14 cellular contexts compared by ENCODE assay signal in genomic region chr22:32106930-32107329, GRCh38. TPM values are rescaled to one million over a fixed set of nuclear protein-coding genes. Genes with fewer than 3 reads are reported as not detected.
DNase-seq lines count a peak whose midpoint lies in the region; ATAC-seq and TF ChIP-seq lines count a peak whose summit lies in the region.
"Had no signal": no experiment of that assay in that cellular context is flagged by ENCODE, and none has a peak within 500 bp of the region (broad histone marks: within the 10 kb centered on the region; RNA-seq: fewer than 3 reads in every experiment).

No MANE protein-coding gene starts in this region.

- H3K27me3 ChIP-seq in adipocyte (replicated peaks; ENCODE audit: control insufficient read depth, insufficient read depth, low read length) (peaks cover 26% of the 10 kb centered on the region), body of pancreas (no peaks in the 10 kb centered on the region)

- H3K4me1 ChIP-seq in adipocyte (ENCODE audit: control insufficient read depth, insufficient read depth, low read length) (no peaks in the 10 kb centered on the region), body of pancreas (no peaks in the 10 kb centered on the region)
- H3K4me1 ChIP-seq: lower lobe of right lung had no signal

- no peaks in the 10 kb centered on the region for H3K36me3 ChIP-seq in adipocyte (ENCODE audit: control insufficient read depth, insufficient read depth, low read length, severe bottlenecking)
- no peaks in the 10 kb centered on the region for H3K36me3 ChIP-seq in body of pancreas (replicated peaks in 1 of 2; ENCODE audit: insufficient read depth in 1 of 2, low read depth in 2 of 2)
- H3K36me3 ChIP-seq: lower lobe of right lung had no signal

- WGBS in body of pancreas, 2 donors: 0 to 20% methylated on average over 1 of the region's 1 CpG

- intact Hi-C loops in body of pancreas (cut with DNase I): no loop called here

- H3K27ac ChIP-seq in body of pancreas: no peak overlapping the region
- H3K27ac ChIP-seq: lower lobe of right lung had no signal

- no peak for TF ChIP-seq CTCF in body of pancreas (IDR thresholded peaks at IDR 0.05)

- H3K4me3 ChIP-seq in adipocyte (ENCODE audit: low read length) (no peak overlapping the region), body of pancreas (no peak overlapping the region)
- H3K4me3 ChIP-seq: lower lobe of right lung had no signal

- TF ChIP-seq POLR2A in body of pancreas (IDR thresholded peaks at IDR 0.05): no peak

- DNase-seq in GM03348 (ENCODE audit: low spot score) (peak; percentile 48), Kasumi-1 (lab: John Stamatoyannopoulos, UW) (peak; percentile 12 to 29), adipocyte (ENCODE audit: low read depth) (peak; percentile 11), kidney tubule cell (ENCODE audit: low spot score) (peak; percentile 8), NCI-H2196 treated with DMSO at 0.1 percent for 48 hours (lab: John Stamatoyannopoulos, UW; ENCODE audit: unreplicated experiment) (no peak), body of pancreas (no peak)
- DNase-seq: activated gamma-delta T cell treated with Interleukin-2 at 50 U/mL for 16 hours, lower lobe of right lung, NCI-H524 treated with DMSO at 0.1 percent for 48 hours, retina had no signal

- no peak overlapping the region for H3K9ac ChIP-seq in adipocyte (ENCODE audit: low read length)

- no peaks in the 10 kb centered on the region for H3K9me3 ChIP-seq in adipocyte (ENCODE audit: control insufficient read depth, low read length)
- no peaks in the 10 kb centered on the region for H3K9me3 ChIP-seq in body of pancreas
- H3K9me3 ChIP-seq: lower lobe of right lung had no signal

- ATAC-seq in GM21526 (IDR thresholded peaks at IDR 0.05; ENCODE audit: low FRiP score, unreplicated experiment) (no peak), body of pancreas (no peak), HG02610 (IDR thresholded peaks at IDR 0.05; ENCODE audit: unreplicated experiment) (no peak)
- ATAC-seq: lower lobe of right lung had no signal

RNA-seq across cellular contexts. Expression of gene C22orf42, which starts 52.2 kb away (rescaled TPM):
- 1 to 10 TPM; 1.6 to 4.0 TPM for total RNA-seq in body of pancreas
- total RNA-seq: endothelial cell of umbilical vein, HT1080, lower lobe of right lung had no signal

Comparison
In these comparisons a context has a peak if more than half of its experiments do, and no peak if none do; other contexts are left out.
1. DNase-seq: peak in GM03348 (single experiment), Kasumi-1 (2 of 2), adipocyte (single experiment) and kidney tubule cell (single experiment); none in NCI-H2196 treated with DMSO at 0.1 percent for 48 hours (single experiment) and body of pancreas (0 of 4).